In the genomic region with DNA sequence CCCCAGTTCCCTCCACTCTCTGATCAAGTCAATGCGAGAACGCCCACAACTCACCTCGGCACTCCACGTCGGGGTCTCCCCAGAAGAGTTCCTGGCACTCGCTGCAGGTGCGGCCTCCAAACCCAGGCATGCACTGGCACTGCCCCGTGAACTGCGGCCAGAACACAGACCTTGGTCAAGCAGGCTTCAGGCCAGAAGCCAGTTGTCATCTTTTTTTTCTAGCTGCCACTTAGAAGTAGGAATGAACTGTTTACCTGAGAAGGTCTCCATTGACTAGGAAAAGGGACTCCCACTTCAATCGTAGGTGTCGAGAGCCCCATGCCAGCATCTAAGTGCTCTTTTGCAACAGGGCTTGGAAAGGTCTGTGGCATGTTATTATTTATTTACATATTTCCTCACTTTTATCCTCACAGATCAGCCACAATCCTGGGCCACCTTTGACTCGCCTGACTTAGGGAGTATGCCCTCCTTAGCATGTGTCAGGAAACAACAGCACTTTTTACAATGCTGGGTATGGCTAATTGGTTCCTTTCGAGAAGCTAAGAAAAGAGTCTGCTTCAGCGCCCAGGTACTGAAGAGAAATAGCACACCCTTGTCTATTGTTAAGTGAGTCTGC, we compare ENCODE assay signal across 20 cellular contexts. TPM values are rescaled to one million over a fixed set of nuclear protein-coding genes. Genes with fewer than 3 reads are reported as not detected.
A peak's percentile ranks its signal among the peaks of the same experiment; 100 is the strongest.
DNase-seq lines count a peak whose midpoint lies in the region; ATAC-seq and TF ChIP-seq lines count a peak whose summit lies in the region.
"Had no signal": no experiment of that assay in that cellular context is flagged by ENCODE, and none has a peak within 500 bp of the region (broad histone marks: within the 10 kb centered on the region; RNA-seq: fewer than 3 reads in every experiment).

No MANE protein-coding gene starts in this region.

- H2BK5ac ChIP-seq in H9 (ENCODE audit: insufficient read length, low read length), result no peak overlapping the region
- H2BK5ac ChIP-seq in trophoblast cell (ENCODE audit: low read depth, low read length, poor library complexity), result peak overlapping the region; percentile 7

- no peak overlapping the region for H3K18ac ChIP-seq in H9 (ENCODE audit: insufficient read length, low read depth, low read length)
- H3K18ac ChIP-seq in trophoblast cell (ENCODE audit: low read length), result peak overlapping the region; percentile 55

- H3K14ac ChIP-seq in H9 (ENCODE audit: insufficient read depth, low read length), result no peak overlapping the region
- H3K14ac ChIP-seq in trophoblast cell (ENCODE audit: low read length), result peak overlapping the region; percentile 5

- no peak overlapping the region for H2BK12ac ChIP-seq in H9 (ENCODE audit: insufficient read length, low read depth, low read length)
- H2BK12ac ChIP-seq in trophoblast cell (ENCODE audit: low read length), result peak overlapping the region; percentile 9

- no peaks in the 10 kb centered on the region for H3K9me3 Mint-ChIP-seq in H9
- H3K9me3 Mint-ChIP-seq: immature natural killer cell; memory B cell; natural killer cell treated with Interleukin-12 subunit alpha and Interleukin-12 subunit beta and Interleukin-15 and Interleukin-18, amount 100 ng/mL, for 72 hours; stimulated activated memory B cell treated with anti-CD40 and anti-IgM and Interleukin-4, amounts not matched to agents 10 μg/mL and 1 μg/mL and 100 μg/mL, for 72 hours had no signal

- H3K27me3 Mint-ChIP-seq in H9 (ENCODE audit: low read depth), result no peaks in the 10 kb centered on the region

- H3K79me1 ChIP-seq in H9 (ENCODE audit: insufficient read depth, low read depth, low read length, poor library complexity, severe bottlenecking) (no peaks in the 10 kb centered on the region), trophoblast cell (ENCODE audit: low read length) (peaks cover 43% of the 10 kb centered on the region)

- intact Hi-C loops in adrenal gland (cut with DNase I) (no loop called here), left lung (cut with DNase I) (no loop called here), colonic mucosa (cut with DNase I) (no loop called here)

- H3K4me3 ChIP-seq in adrenal gland, result no peak overlapping the region
- no peak overlapping the region for H3K4me3 ChIP-seq in left lung
- H3K4me3 ChIP-seq in trophoblast cell (ENCODE audit: low read depth, low read length), result no peak overlapping the region
- no peak overlapping the region for H3K4me3 ChIP-seq in colonic mucosa
- H3K4me3 ChIP-seq: heart left ventricle had no signal

- no peak overlapping the region for H2BK120ac ChIP-seq in H9 (ENCODE audit: low read depth, low read length, poor library complexity, severe bottlenecking)
- H2BK120ac ChIP-seq in trophoblast cell (ENCODE audit: insufficient read depth, low read length, poor library complexity), result peak overlapping the region; percentile 10

- no peak overlapping the region for H3K23ac ChIP-seq in H9 (ENCODE audit: insufficient read length, low read depth, low read length)
- H3K23ac ChIP-seq in trophoblast cell (ENCODE audit: low read length), result no peak overlapping the region

- H3K27ac Mint-ChIP-seq in H9, result peak overlapping the region in 2 of 3 experiments; percentile 83 to 87; a peak in 3 of 7 replicates
- H3K27ac Mint-ChIP-seq: immature natural killer cell; memory B cell; natural killer cell treated with Interleukin-12 subunit alpha and Interleukin-12 subunit beta and Interleukin-15 and Interleukin-18, amount 100 ng/mL, for 72 hours; stimulated activated memory B cell treated with anti-CD40 and anti-IgM and Interleukin-4, amounts not matched to agents 10 μg/mL and 1 μg/mL and 100 μg/mL, for 72 hours had no signal

- H3K36me3 ChIP-seq in adrenal gland (replicated peaks in 1 of 2), result peaks cover 0 to 7% of the 10 kb centered on the region in 2 donors
- peaks cover 0 to 22% of the 10 kb centered on the region in 2 donors for H3K36me3 ChIP-seq in left lung
- H3K36me3 ChIP-seq in trophoblast cell (ENCODE audit: control insufficient read depth in 1 of 2, insufficient read depth in 2 of 2, low read length in 2 of 2), result peaks cover 38 to 53% of the 10 kb centered on the region in 2 experiments
- H3K36me3 ChIP-seq in colonic mucosa, result peaks cover 26% of the 10 kb centered on the region

- no peak overlapping the region for H2BK20ac ChIP-seq in H9 (ENCODE audit: low read depth, low read length, poor library complexity, severe bottlenecking)

- TF ChIP-seq CTCF in H9 (conservative IDR thresholded peaks at IDR 0.05), result no peak
- no peak for TF ChIP-seq CTCF in adrenal gland (IDR thresholded peaks at IDR 0.05)
- no peak for TF ChIP-seq CTCF in left lung (IDR thresholded peaks at IDR 0.05)
- TF ChIP-seq CTCF in colonic mucosa (IDR thresholded peaks at IDR 0.05), result no peak

- H3K9me3 ChIP-seq in H9 (ENCODE audit: control insufficient read depth, low read depth, low read length), result no peaks in the 10 kb centered on the region
- H3K9me3 ChIP-seq in adrenal gland (replicated peaks in 1 of 3), result no peaks in the 10 kb centered on the region
- H3K9me3 ChIP-seq in left lung, result no peaks in the 10 kb centered on the region
- H3K9me3 ChIP-seq in trophoblast cell (ENCODE audit: insufficient read depth, low read depth, low read length), result no peaks in the 10 kb centered on the region
- H3K9me3 ChIP-seq in colonic mucosa, result no peaks in the 10 kb centered on the region
- H3K9me3 ChIP-seq: heart left ventricle had no signal

- no peak overlapping the region for H3T11ph ChIP-seq in H9 (ENCODE audit: low read length)

- H3K56ac ChIP-seq in H9 (ENCODE audit: insufficient read length, low read depth, low read length), result no peak overlapping the region

- H3K4ac ChIP-seq in H9 (ENCODE audit: low read depth, low read length) (no peak overlapping the region), trophoblast cell (ENCODE audit: low read depth, low read length) (peak overlapping the region; percentile 5)

- peaks cover 32 to 35% of the 10 kb centered on the region in 2 experiments for H3K4me1 Mint-ChIP-seq in H9
- H3K4me1 Mint-ChIP-seq: immature natural killer cell; memory B cell; stimulated activated memory B cell treated with anti-CD40 and anti-IgM and Interleukin-4, amounts not matched to agents 10 μg/mL and 1 μg/mL and 100 μg/mL, for 72 hours had no signal

- no peak overlapping the region for H4K5ac ChIP-seq in H9 (ENCODE audit: insufficient read length, low read depth, low read length)

- no peak overlapping the region for H3K27ac ChIP-seq in H9 (ENCODE audit: insufficient read length, low read depth, low read length)
- H3K27ac ChIP-seq in adrenal gland, result peak overlapping the region in 3 of 5 donors; percentile 15 to 81 (median 61)
- H3K27ac ChIP-seq in left lung, result no peak overlapping the region
- peak overlapping the region; percentile 40 for H3K27ac ChIP-seq in trophoblast cell (ENCODE audit: low read depth, low read length)
- H3K27ac ChIP-seq in colonic mucosa, result no peak overlapping the region

- no peaks in the 10 kb centered on the region for H4K20me1 ChIP-seq in H9 (ENCODE audit: control insufficient read depth, insufficient read depth, insufficient read length)

- H4K8ac ChIP-seq in H9 (replicated peaks; ENCODE audit: insufficient read length, low read depth, low read length) (no peak overlapping the region), trophoblast cell (ENCODE audit: low read depth, low read length) (peak overlapping the region; percentile 52)

- no peak overlapping the region for H2BK15ac ChIP-seq in H9 (ENCODE audit: low read depth, low read length)

- no peak overlapping the region for H4K12ac ChIP-seq in trophoblast cell (ENCODE audit: low read depth, low read length)

- peak; percentile 73 for ATAC-seq in left lung
- no peak for ATAC-seq in HG03139 (IDR thresholded peaks at IDR 0.05; ENCODE audit: unreplicated experiment)
- ATAC-seq in HG03095 (IDR thresholded peaks at IDR 0.05; ENCODE audit: unreplicated experiment), result no peak
- ATAC-seq: HCT116; natural killer cell treated with Interleukin-12 subunit alpha and Interleukin-12 subunit beta and Interleukin-15 and Interleukin-18, amount 100 ng/mL, for 72 hours; stimulated activated memory B cell treated with anti-CD40 and anti-IgM and Interleukin-4, amounts not matched to agents 10 μg/mL and 1 μg/mL and 100 μg/mL, for 72 hours had no signal

- no peak overlapping the region for H4K91ac ChIP-seq in H9 (ENCODE audit: insufficient read length, low read depth, low read length)
- peak overlapping the region; percentile 28 for H4K91ac ChIP-seq in trophoblast cell (ENCODE audit: low read depth, low read length)

- H2AK5ac ChIP-seq in H9 (ENCODE audit: insufficient read length, low read length) (no peak overlapping the region), trophoblast cell (ENCODE audit: low read length) (peak overlapping the region; percentile 40)

- DNase-seq in H9 (no peak), adrenal gland (peak in 6 of 7 donors; percentile 48 to 71 (median 61)), left lung (no peak), trophoblast cell (peak in 1 of 2 donors; percentile 48), colonic mucosa (no peak)
- no peak for DNase-seq in activated CD4-positive, alpha-beta T cell treated with anti-CD3 and anti-CD28 coated beads for 4 hours
- DNase-seq: activated CD4-positive, CD25-positive, alpha-beta regulatory T cell; heart left ventricle; immature natural killer cell; KBM-7; NCI-H524; SIG-M5; stimulated activated CD4-positive, alpha-beta T cell treated with anti-CD3 and anti-CD28 coated beads, Interleukin-15, amount 100 ng/mL, for 24 hours had no signal

- no peaks in the 10 kb centered on the region; the same call in 1 of the 2 replicates for H3K27me3 ChIP-seq in H9 (ENCODE audit: insufficient read depth, low read length)
- no peaks in the 10 kb centered on the region for H3K27me3 ChIP-seq in adrenal gland
- H3K27me3 ChIP-seq in left lung, result no peaks in the 10 kb centered on the region
- no peaks in the 10 kb centered on the region for H3K27me3 ChIP-seq in trophoblast cell (ENCODE audit: insufficient read depth, low read length)
- H3K27me3 ChIP-seq in colonic mucosa, result no peaks in the 10 kb centered on the region
- H3K27me3 ChIP-seq: heart left ventricle had no signal

- H3K4me3 Mint-ChIP-seq in H9, result no peak overlapping the region
- H3K4me3 Mint-ChIP-seq: immature natural killer cell; memory B cell; natural killer cell treated with Interleukin-12 subunit alpha and Interleukin-12 subunit beta and Interleukin-15 and Interleukin-18, amount 100 ng/mL, for 72 hours; stimulated activated memory B cell treated with anti-CD40 and anti-IgM and Interleukin-4, amounts not matched to agents 10 μg/mL and 1 μg/mL and 100 μg/mL, for 72 hours had no signal

- WGBS in H9 (ENCODE audit: extremely low coverage, insufficient read length, low lambda C conversion rate), result no CpG with 5 or more reads among the region's 14 CpGs
- WGBS in adrenal gland, 4 donors, result 54 to 64% (median 56%) methylated on average over 14 of the region's 14 CpGs
- WGBS in trophoblast cell (ENCODE audit: extremely low coverage, insufficient coverage, insufficient read length), result no CpG with 5 or more reads among the region's 14 CpGs

- H3K4me1 ChIP-seq in H9 (ENCODE audit: insufficient read depth, low read length) (peaks cover 18% of the 10 kb centered on the region), adrenal gland (replicated peaks in 1 of 2) (peaks cover 29 to 52% of the 10 kb centered on the region in 2 donors), left lung (peaks cover 0 to 19% of the 10 kb centered on the region in 2 donors), trophoblast cell (ENCODE audit: control insufficient read depth in 1 of 2, insufficient read depth in 2 of 2, low read length in 2 of 2) (peaks cover 29 to 41% of the 10 kb centered on the region in 2 experiments), colonic mucosa (no peaks in the 10 kb centered on the region)

- H3K4me2 ChIP-seq in H9 (ENCODE audit: insufficient read depth, insufficient read length, low read length) (no peak overlapping the region), trophoblast cell (ENCODE audit: low read length) (no peak overlapping the region)

- H3K36me3 Mint-ChIP-seq in H9 (ENCODE audit: insufficient read depth in 1 of 3, low read depth in 3 of 3), result peaks cover 10 to 77% (median 50%) of the 10 kb centered on the region in 3 experiments
- H3K36me3 Mint-ChIP-seq: immature natural killer cell; memory B cell; natural killer cell treated with Interleukin-12 subunit alpha and Interleukin-12 subunit beta and Interleukin-15 and Interleukin-18, amount 100 ng/mL, for 72 hours; stimulated activated memory B cell treated with anti-CD40 and anti-IgM and Interleukin-4, amounts not matched to agents 10 μg/mL and 1 μg/mL and 100 μg/mL, for 72 hours had no signal

- H3K9ac ChIP-seq in H9 (ENCODE audit: extremely low read depth, insufficient read length, low read length), result no peak overlapping the region
- H3K9ac ChIP-seq in trophoblast cell (ENCODE audit: low read length), result no peak overlapping the region
- no peak overlapping the region for H3K9ac ChIP-seq in colonic mucosa (ENCODE audit: low read depth in 2 of 2, low read length in 2 of 2)

- no peaks in the 10 kb centered on the region for H3K79me2 ChIP-seq in H9 (ENCODE audit: insufficient read depth, low read length)
- peaks cover 5% of the 10 kb centered on the region for H3K79me2 ChIP-seq in trophoblast cell (ENCODE audit: control insufficient read depth, insufficient read depth, low read length, poor library complexity)

- H3K23me2 ChIP-seq in H9 (ENCODE audit: insufficient read length, low read depth, low read length, poor library complexity, severe bottlenecking), result no peaks in the 10 kb centered on the region

- no peak for TF ChIP-seq POLR2A in adrenal gland (IDR thresholded peaks at IDR 0.05)

- H2AFZ ChIP-seq in H9 (ENCODE audit: low read length) (no peak overlapping the region), trophoblast cell (ENCODE audit: insufficient read depth, low read length, poor library complexity) (no peak overlapping the region)

RNA-seq across cellular contexts. Expression of gene LAMB1, which starts 51.7 kb away (rescaled TPM):
- total RNA-seq in H9 (2021) (75.8 and 78.9 TPM in 2 replicates), adrenal gland (100 to 1,000 TPM in 1 of 8 donors, 10 to 100 TPM in 7; 48.6 to 114 (median 85.6) TPM), left lung (100 to 1,000 TPM; 175 to 187 TPM), colonic mucosa (10 to 100 TPM; 91.6 to 96.7 TPM)
- polyA plus RNA-seq in adrenal gland, result 100 to 1,000 TPM in 2 of 3 donors, 10 to 100 TPM in 1; 73.6 to 164 (median 144) TPM
- 407 and 428 TPM in 2 replicates for polyA plus RNA-seq in trophoblast cell (2013)
- total RNA-seq: natural killer cell treated with Interleukin-12 subunit alpha and Interleukin-12 subunit beta and Interleukin-15 and Interleukin-18, amount 100 ng/mL, for 72 hours; T-helper 2 cell treated with Interferon-gamma antibody and Interleukin-4, amounts not matched to agents 100 ng/mL and 5 ng/mL, for 36 hours had no signal

Comparison
In these comparisons a context has a peak if more than half of its experiments do, and no peak if none do; other contexts are left out.
1. DNase-seq: peak in adrenal gland (6 of 7); none in H9 (single experiment), left lung (0 of 2), activated CD4-positive, alpha-beta T cell treated with anti-CD3 and anti-CD28 coated beads for 4 hours (0 of 2) and colonic mucosa (single experiment).
2. H3K27ac ChIP-seq: peak in adrenal gland (3 of 5) and trophoblast cell (single experiment); none in H9 (single experiment), left lung (0 of 2) and colonic mucosa (single experiment).